In genomic region chr4:145216532-145216931, GRCh38 we compare ENCODE assay signal across 10 cellular contexts. TPM values are rescaled to one million over a fixed set of nuclear protein-coding genes. Genes with fewer than 3 reads are reported as not detected.
DNase-seq lines count a peak whose midpoint lies in the region; ATAC-seq and TF ChIP-seq lines count a peak whose summit lies in the region.
"Had no signal": no experiment of that assay in that cellular context is flagged by ENCODE, and none has a peak within 500 bp of the region (broad histone marks: within the 10 kb centered on the region; RNA-seq: fewer than 3 reads in every experiment).

No MANE protein-coding gene starts in this region.

- POLR2A ChIA-PET in BJ (lab: Charles Lee): no interaction called here

- H3K27me3 ChIP-seq in BJ (ENCODE audit: control insufficient read depth, insufficient read depth, low read length): no peaks in the 10 kb centered on the region
- H3K27me3 ChIP-seq in spleen (replicated peaks in 1 of 7): no peaks in the 10 kb centered on the region

- intact Hi-C loops in spleen (cut with DNase I; ENCODE audit: low total_unique reads): no loop called here

- no peaks in the 10 kb centered on the region for H3K9me3 ChIP-seq in spleen

- H3K27ac ChIP-seq in spleen: no peak overlapping the region

- TF ChIP-seq CTCF in BJ (IDR thresholded peaks at IDR 0.05; ENCODE audit: insufficient read depth, low read depth, low read length) (peak; percentile 62), GM20000 (IDR thresholded peaks at IDR 0.05; ENCODE audit: extremely low read depth, missing control alignments) (no peak), WI38 (IDR thresholded peaks at IDR 0.05; ENCODE audit: low read depth, low read length) (peak; percentile 11; the same call in 1 of the 2 replicates), spleen (IDR thresholded peaks at IDR 0.05 in 8 of 11, conservative IDR thresholded peaks at IDR 0.05 in 3 of 11) (peak in 5 of 11 experiments; percentile 23 to 40 (median 34))

- H3K4me1 ChIP-seq in spleen: peaks cover 0 to 18% (median 3%) of the 10 kb centered on the region in 6 donors

- no peak for DNase-seq in BJ (ENCODE audit: low read depth)
- peak; percentile 22 for DNase-seq in GM20000 (ENCODE audit: low spot score)
- DNase-seq in kidney glomerular epithelial cell (lab: John Stamatoyannopoulos, UW): peak; percentile 4
- DNase-seq in spleen: no peak
- no peak for DNase-seq in cerebellar nuclear complex (lab: John Stamatoyannopoulos, UW)
- no peak for DNase-seq in NCI-H226

- CTCF ChIA-PET in BJ (lab: Yijun Ruan, JAX): interaction anchor here (0.6 to 3.8 kb wide), 19 partner anchors 9 to 672 kb away, joined by 3 to 35 read pairs (median 3); partner anchors contain the start of gene MMAA

- H3K4me3 ChIP-seq in BJ (ENCODE audit: low read depth, low read length): no peak overlapping the region
- H3K4me3 ChIP-seq in WI38 (ENCODE audit: low read depth, low read length): no peak overlapping the region
- no peak overlapping the region for H3K4me3 ChIP-seq in spleen

- no peak for TF ChIP-seq POLR2A in spleen (IDR thresholded peaks at IDR 0.05)

- H3K36me3 ChIP-seq in BJ (ENCODE audit: control insufficient read depth, insufficient read depth, low read length) (no peaks in the 10 kb centered on the region), spleen (no peaks in the 10 kb centered on the region)

- no peak for ATAC-seq in HG03354 (IDR thresholded peaks at IDR 0.05; ENCODE audit: poor library complexity, severe bottlenecking, unreplicated experiment)
- ATAC-seq: activated CD4-positive, CD25-positive, alpha-beta regulatory T cell treated with anti-CD3 and anti-CD28 coated beads, Interleukin-2, amount 50 U/mL, for 24 hours; naive thymus-derived CD4-positive, alpha-beta T cell had no signal

RNA-seq across cellular contexts. Expression of gene OTUD4, which starts 36.1 kb away (rescaled TPM):
- polyA plus RNA-seq in BJ (2011; rRNA removed) (13.3 and 21.4 TPM in 2 replicates), spleen (10 to 100 TPM in 1 of 3 donors, 1 to 10 TPM in 2; 8.1 to 12.7 (median 8.5) TPM)
- polyA minus RNA-seq in BJ (2011; rRNA and poly(A)+ RNA removed): 17.0 and 17.4 TPM in 2 replicates
- total RNA-seq in spleen: 10 to 100 TPM; 33.3 to 53.0 (median 46.5) TPM

Comparison
In these comparisons a context has a peak if more than half of its experiments do, and no peak if none do; other contexts are left out.
1. DNase-seq: peak in GM20000 (single experiment) and kidney glomerular epithelial cell (single experiment); none in BJ (single experiment), spleen (single experiment), cerebellar nuclear complex (0 of 2) and NCI-H226 (single experiment).